17 cellular contexts compared by ENCODE assay signal in the genomic region with DNA sequence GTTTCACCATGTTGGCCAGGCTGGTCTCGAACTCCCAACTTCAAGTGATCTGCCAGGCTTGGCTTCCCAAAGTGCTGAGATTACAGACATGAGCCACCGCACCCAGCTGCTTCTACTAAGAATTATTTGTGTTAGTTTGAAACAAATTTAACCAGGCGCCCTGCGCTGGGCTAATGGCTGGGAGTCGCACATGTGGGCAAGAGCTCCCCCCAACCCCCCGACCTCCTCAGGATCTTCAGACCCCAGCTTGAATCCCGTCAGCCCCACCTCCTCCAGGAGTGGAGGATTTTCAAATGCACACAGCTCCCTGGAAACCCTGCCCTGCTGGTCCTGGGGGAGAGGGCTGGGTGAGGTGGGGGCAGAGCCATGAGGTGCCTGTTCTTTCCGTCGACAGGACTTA. TPM values are rescaled to one million over a fixed set of nuclear protein-coding genes. Genes with fewer than 3 reads are reported as not detected.
DNase-seq lines count a peak whose midpoint lies in the region; ATAC-seq and TF ChIP-seq lines count a peak whose summit lies in the region.
"Had no signal": no experiment of that assay in that cellular context is flagged by ENCODE, and none has a peak within 500 bp of the region (broad histone marks: within the 10 kb centered on the region; RNA-seq: fewer than 3 reads in every experiment).

No MANE protein-coding gene starts in this region.

- H4K8ac ChIP-seq in mesenchymal stem cell (ENCODE audit: low read length) = no peak overlapping the region

- H3K9ac ChIP-seq in SK-N-MC (ENCODE audit: insufficient read length) (no peak overlapping the region), mesenchymal stem cell (ENCODE audit: low read length) (no peak overlapping the region)

- H3K4ac ChIP-seq in mesenchymal stem cell (ENCODE audit: low read depth in 1 of 2, low read length in 2 of 2) = no peak overlapping the region

- no peak overlapping the region for H2BK120ac ChIP-seq in mesenchymal stem cell (ENCODE audit: low read depth, low read length)

- H3K9me3 ChIP-seq in SK-N-MC (ENCODE audit: low read depth, low read length) (no peaks in the 10 kb centered on the region), mesenchymal stem cell (ENCODE audit: control insufficient read depth, low read length) (no peaks in the 10 kb centered on the region), suprapubic skin (no peaks in the 10 kb centered on the region)

- peaks cover 6% of the 10 kb centered on the region for H3K4me1 ChIP-seq in mesenchymal stem cell (ENCODE audit: control insufficient read depth, insufficient read depth, low read depth, low read length)
- H3K4me1 ChIP-seq in suprapubic skin = peaks cover 51% of the 10 kb centered on the region

- no peak overlapping the region for H3K14ac ChIP-seq in mesenchymal stem cell (ENCODE audit: low read length in 2 of 2)

- no peak overlapping the region for H3K4me3 ChIP-seq in GM06990 (replicated peaks; ENCODE audit: low read depth, low read length)
- peak overlapping the region; percentile 68 for H3K4me3 ChIP-seq in SK-N-MC
- H3K4me3 ChIP-seq in mesenchymal stem cell (ENCODE audit: insufficient read depth in 1 of 2, low read depth in 1 of 2, low read length in 2 of 2) = no peak overlapping the region
- no peak overlapping the region for H3K4me3 ChIP-seq in suprapubic skin
- H3K4me3 ChIP-seq: K562 had no signal

- no peak overlapping the region for H2AFZ ChIP-seq in mesenchymal stem cell (ENCODE audit: low read depth, low read length)

- H3K4me2 ChIP-seq in mesenchymal stem cell (ENCODE audit: low read length, poor library complexity, severe bottlenecking) = no peak overlapping the region

- no peaks in the 10 kb centered on the region for H3K79me1 ChIP-seq in mesenchymal stem cell (replicated peaks; ENCODE audit: low read length, poor library complexity, severe bottlenecking)

- H3K18ac ChIP-seq in mesenchymal stem cell (ENCODE audit: low read depth in 1 of 2, low read length in 2 of 2) = no peak overlapping the region

- no peak for TF ChIP-seq POLR2A in suprapubic skin (IDR thresholded peaks at IDR 0.05)

- peak overlapping the region; percentile 79 for H3K27ac ChIP-seq in SK-N-MC
- no peak overlapping the region for H3K27ac ChIP-seq in mesenchymal stem cell (ENCODE audit: low read length, poor library complexity, severe bottlenecking)
- peak overlapping the region; percentile 33 for H3K27ac ChIP-seq in suprapubic skin

- DNase-seq in GM06990 (ENCODE audit: extremely low read depth, insufficient read length) = peak; percentile 39
- no peak for DNase-seq in SK-N-MC (ENCODE audit: low read depth, low spot score)
- no peak for DNase-seq in mesenchymal stem cell
- DNase-seq in suprapubic skin (ENCODE audit: low spot score in 2 of 2) = no peak
- DNase-seq in activated effector memory CD4-positive, alpha-beta T cell treated with anti-CD3 and anti-CD28 coated beads, Interleukin-2, amount 50 U/mL, for 16 hours = no peak
- no peak for DNase-seq in GM13977 (ENCODE audit: low spot score)
- DNase-seq: Calu3; CD4-positive, alpha-beta memory T cell; HFFc6; NCI-H1105 treated with DMSO at 0.1 percent for 48 hours; NCI-H1694; NCI-H748 treated with DMSO at 0.1 percent for 48 hours; PC-3; RPMI8226; SIG-M5 had no signal

- TF ChIP-seq CTCF in GM06990 (IDR thresholded peaks at IDR 0.05; ENCODE audit: insufficient read depth, low read length, poor library complexity, severe bottlenecking) = no peak
- no peak for TF ChIP-seq CTCF in suprapubic skin (IDR thresholded peaks at IDR 0.05)
- TF ChIP-seq CTCF in GM13977 (IDR thresholded peaks at IDR 0.05; ENCODE audit: extremely low read depth, insufficient read depth, missing control alignments) = no peak

- H3K23ac ChIP-seq in mesenchymal stem cell (ENCODE audit: low read length in 2 of 2) = no peak overlapping the region

- in situ Hi-C loops in GM13977 (cut with MboI; ENCODE audit: low pct_unique_long_range_greater_than_20kb, low sequenced_read_pairs, unreplicated experiment) = no loop called here

- ATAC-seq in GM18520 (IDR thresholded peaks at IDR 0.05; ENCODE audit: unreplicated experiment) = no peak
- ATAC-seq: K562, PC-3 had no signal

- WGBS in mesenchymal stem cell = 89% methylated on average over 7 of the region's 9 CpGs
- WGBS in suprapubic skin = 84% methylated on average over 5 of the region's 9 CpGs

- no peak overlapping the region for H2BK5ac ChIP-seq in mesenchymal stem cell (ENCODE audit: low read depth, low read length, poor library complexity, severe bottlenecking)

- peak overlapping the region; percentile 2 for H2BK15ac ChIP-seq in mesenchymal stem cell (ENCODE audit: low read depth, poor library complexity, severe bottlenecking)

- no peak overlapping the region for H2BK12ac ChIP-seq in mesenchymal stem cell (ENCODE audit: low read length in 2 of 2)

- H3K36me3 ChIP-seq in GM06990 (ENCODE audit: control insufficient read depth, insufficient read depth, low read length) (no peaks in the 10 kb centered on the region), SK-N-MC (ENCODE audit: insufficient read depth, low read length) (no peaks in the 10 kb centered on the region), mesenchymal stem cell (ENCODE audit: control insufficient read depth in 1 of 2, insufficient read depth in 2 of 2, low read depth in 1 of 2, low read length in 2 of 2) (no peaks in the 10 kb centered on the region), suprapubic skin (no peaks in the 10 kb centered on the region)

- no peak for TF ChIP-seq EP300 in suprapubic skin (IDR thresholded peaks at IDR 0.05)

- H2AK5ac ChIP-seq in mesenchymal stem cell (ENCODE audit: low read length, severe bottlenecking) = no peak overlapping the region

- H4K91ac ChIP-seq in mesenchymal stem cell (ENCODE audit: low read length) = no peak overlapping the region

- H3K27me3 ChIP-seq in GM06990 (replicated peaks; ENCODE audit: control insufficient read depth, insufficient read depth, low read length) = no peaks in the 10 kb centered on the region
- H3K27me3 ChIP-seq in mesenchymal stem cell (ENCODE audit: control insufficient read depth in 1 of 2, insufficient read depth in 1 of 2, low read length in 2 of 2) = peaks cover 64 to 73% of the 10 kb centered on the region in 2 experiments
- H3K27me3 ChIP-seq in suprapubic skin = peaks cover 23% of the 10 kb centered on the region

RNA-seq across cellular contexts. Expression of gene SLC12A7, which starts 21.2 kb away (rescaled TPM):
- 23.4 TPM for polyA plus RNA-seq in mesenchymal stem cell (2013, experiment 1 of 2)
- polyA plus RNA-seq in mesenchymal stem cell (2013, experiment 2 of 2) = 22.9 TPM
- total RNA-seq in suprapubic skin = 10 to 100 TPM in 3 of 4 donors, 1 to 10 TPM in 1; 8.6 to 29.0 (median 21.5) TPM
